ENCODE assay signal across 21 cellular contexts in the genomic region with DNA sequence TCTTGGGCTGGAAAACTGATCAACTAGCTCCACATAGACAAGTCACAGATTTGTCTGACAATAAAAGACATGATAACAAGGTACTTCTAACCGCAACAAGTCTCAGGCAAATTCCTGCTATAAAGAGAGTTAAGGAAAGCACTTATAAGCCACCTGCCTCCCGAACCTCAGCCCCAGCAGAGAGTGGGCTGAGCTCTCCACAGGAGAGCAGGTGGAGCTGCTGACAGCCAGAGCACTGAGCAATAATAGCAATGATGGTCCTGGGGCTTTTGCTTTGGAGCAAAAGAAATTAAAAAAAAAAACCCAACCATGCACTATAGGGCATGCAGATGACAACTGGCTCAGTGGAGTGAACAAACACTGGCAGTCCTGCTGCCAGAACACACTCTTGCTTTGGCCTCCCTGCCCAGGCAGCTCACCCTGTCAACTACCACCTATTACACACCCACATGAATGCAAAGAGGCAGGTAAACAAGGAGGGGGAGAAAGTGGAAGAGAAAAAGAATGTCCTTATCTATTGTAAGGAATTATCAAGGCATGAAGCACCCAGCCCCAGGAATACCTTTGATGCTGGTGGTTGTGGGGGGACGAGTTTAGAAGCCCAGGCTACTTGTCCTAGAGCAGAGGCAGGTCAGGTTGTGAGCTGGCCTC.
DNase-seq lines count a peak whose midpoint lies in the region; ATAC-seq and TF ChIP-seq lines count a peak whose summit lies in the region.
"Had no signal": no experiment of that assay in that cellular context is flagged by ENCODE, and none has a peak within 500 bp of the region (broad histone marks: within the 10 kb centered on the region; RNA-seq: fewer than 3 reads in every experiment).

No MANE protein-coding gene starts in this region.

- H3K27ac ChIP-seq in GM23338 (ENCODE audit: low read depth) (peak overlapping the region; percentile 74), HUES48 (ENCODE audit: low read depth, low read length) (peak overlapping the region; percentile 10)
- H3K27ac ChIP-seq: PC-9, SJSA1 had no signal

- H3K4me1 ChIP-seq in GM23338 (ENCODE audit: insufficient read depth) (peaks cover 18% of the 10 kb centered on the region), HUES48 (ENCODE audit: control insufficient read depth, insufficient read depth, low read length) (peaks cover 22% of the 10 kb centered on the region)
- H3K4me1 ChIP-seq: BE2C, SJSA1 had no signal

- intact Hi-C loops in activated naive CD4-positive, alpha-beta T cell treated with anti-CD3 and anti-CD28 coated beads for 36 hours (cut with micrococcal nuclease): no loop called here

- POLR2A ChIA-PET in WTC11 (lab: Charles Lee): no interaction called here

- H4K20me1 ChIP-seq in GM23338 (replicated peaks; ENCODE audit: insufficient read depth): no peaks in the 10 kb centered on the region

- peaks cover 24% of the 10 kb centered on the region for H3K36me3 Mint-ChIP-seq in GM23338 (ENCODE audit: low read depth)
- peaks cover 13% of the 10 kb centered on the region for H3K36me3 Mint-ChIP-seq in WTC11
- no peaks in the 10 kb centered on the region for H3K36me3 Mint-ChIP-seq in activated naive CD4-positive, alpha-beta T cell treated with anti-CD3 and anti-CD28 coated beads for 36 hours (ENCODE audit: low read depth)
- H3K36me3 Mint-ChIP-seq: CD14-positive monocyte; CD8-positive, alpha-beta memory T cell had no signal

- TF ChIP-seq CTCF in GM23338 (conservative IDR thresholded peaks at IDR 0.05; ENCODE audit: low read depth in 2 of 2) (no peak), WTC11 (IDR thresholded peaks at IDR 0.05) (no peak), GM20000 (IDR thresholded peaks at IDR 0.05; ENCODE audit: extremely low read depth, missing control alignments) (no peak)

- no peak overlapping the region for H3K4me3 ChIP-seq in GM23338
- no peak overlapping the region for H3K4me3 ChIP-seq in HUES48 (ENCODE audit: low read depth, low read length)
- H3K4me3 ChIP-seq: PC-9, SJSA1 had no signal

- H3K9me3 ChIP-seq in HUES48 (ENCODE audit: control insufficient read depth, insufficient read depth, low read length): peaks cover 4% of the 10 kb centered on the region; the same call in 1 of the 2 replicates
- H3K9me3 ChIP-seq: BE2C, SJSA1 had no signal

- CTCF ChIA-PET in WTC11 (lab: Charles Lee): no interaction called here
- CTCF ChIA-PET in activated naive CD4-positive, alpha-beta T cell treated with anti-CD3 and anti-CD28 coated beads for 36 hours (lab: Charles Lee): no interaction called here

- DNase-seq in GM23338 (ENCODE audit: low spot score) (peak; percentile 13), WTC11 (ENCODE audit: low spot score) (no peak), retina (peak; percentile 1), GM20000 (ENCODE audit: low spot score) (no peak), SIG-M5 treated with dmso at 0.1 percent for 504 hours (lab: John Stamatoyannopoulos, UW; ENCODE audit: unreplicated experiment) (no peak)
- DNase-seq in activated naive CD4-positive, alpha-beta T cell treated with anti-CD3 and anti-CD28 coated beads for 36 hours: no peak
- DNase-seq: BE2C; CD8-positive, alpha-beta memory T cell; GOT3; Karpas-422; NCI-H1105; NCI-H146; NCI-H2029; NCI-H2171 treated with DMSO at 0.1 percent for 48 hours; NCI-H446 treated with DMSO at 0.1 percent for 48 hours; PC-9 had no signal

- H3K27me3 Mint-ChIP-seq in GM23338 (ENCODE audit: insufficient read depth, low read depth, poor library complexity) (peaks cover 3% of the 10 kb centered on the region), WTC11 (ENCODE audit: low read depth) (no peaks in the 10 kb centered on the region; the same call in 1 of the 2 replicates)
- H3K27me3 Mint-ChIP-seq in activated naive CD4-positive, alpha-beta T cell treated with anti-CD3 and anti-CD28 coated beads for 36 hours (ENCODE audit: low read depth): peaks cover 2% of the 10 kb centered on the region

- ATAC-seq in GM23338 (peak; percentile 85), WTC11 (peak; percentile 78)
- ATAC-seq: HepG2, Right ventricle myocardium inferior had no signal

- H3K4me1 Mint-ChIP-seq in GM23338 (peaks cover 28% of the 10 kb centered on the region), WTC11 (peaks cover 32% of the 10 kb centered on the region)
- no peaks in the 10 kb centered on the region for H3K4me1 Mint-ChIP-seq in activated naive CD4-positive, alpha-beta T cell treated with anti-CD3 and anti-CD28 coated beads for 36 hours (ENCODE audit: low read depth)
- H3K4me1 Mint-ChIP-seq: CD14-positive monocyte; CD8-positive, alpha-beta memory T cell had no signal

- H3K27me3 ChIP-seq in GM23338 (ENCODE audit: insufficient read depth): no peaks in the 10 kb centered on the region
- H3K27me3 ChIP-seq in HUES48 (ENCODE audit: control insufficient read depth, insufficient read depth, low read length): no peaks in the 10 kb centered on the region
- H3K27me3 ChIP-seq: BE2C, SJSA1 had no signal

- no peaks in the 10 kb centered on the region for H3F3A ChIP-seq in GM23338 (replicated peaks; ENCODE audit: low read depth)

- H3K79me2 ChIP-seq in GM23338 (replicated peaks; ENCODE audit: insufficient read depth): no peaks in the 10 kb centered on the region

- no peak overlapping the region for H2AFZ ChIP-seq in GM23338
- H2AFZ ChIP-seq: PC-9 had no signal

- H3K4me2 ChIP-seq in GM23338: peak overlapping the region; percentile 19
- H3K4me2 ChIP-seq: PC-9 had no signal

- H3K36me3 ChIP-seq in GM23338 (ENCODE audit: insufficient read depth) (no peaks in the 10 kb centered on the region), HUES48 (ENCODE audit: control insufficient read depth, insufficient read depth, low read length) (no peaks in the 10 kb centered on the region)
- H3K36me3 ChIP-seq: BE2C, SJSA1 had no signal

- H3K27ac Mint-ChIP-seq in GM23338: peak overlapping the region; percentile 91
- peak overlapping the region; percentile 84 for H3K27ac Mint-ChIP-seq in WTC11
- no peak overlapping the region for H3K27ac Mint-ChIP-seq in activated naive CD4-positive, alpha-beta T cell treated with anti-CD3 and anti-CD28 coated beads for 36 hours
- H3K27ac Mint-ChIP-seq: CD14-positive monocyte; CD8-positive, alpha-beta memory T cell had no signal

- H3K9me3 Mint-ChIP-seq in GM23338 (no peaks in the 10 kb centered on the region), WTC11 (peaks cover 5% of the 10 kb centered on the region)
- no peaks in the 10 kb centered on the region for H3K9me3 Mint-ChIP-seq in activated naive CD4-positive, alpha-beta T cell treated with anti-CD3 and anti-CD28 coated beads for 36 hours
- H3K9me3 Mint-ChIP-seq: CD8-positive, alpha-beta memory T cell had no signal

- no peaks in the 10 kb centered on the region for H3K9me2 ChIP-seq in GM23338 (ENCODE audit: insufficient read depth)

- H3K4me3 Mint-ChIP-seq in GM23338: peak overlapping the region; percentile 44; the same call in 1 of the 3 replicates
- H3K4me3 Mint-ChIP-seq in WTC11: no peak overlapping the region
- no peak overlapping the region for H3K4me3 Mint-ChIP-seq in activated naive CD4-positive, alpha-beta T cell treated with anti-CD3 and anti-CD28 coated beads for 36 hours
- H3K4me3 Mint-ChIP-seq: CD14-positive monocyte; CD8-positive, alpha-beta memory T cell had no signal

- no peak overlapping the region for H3K9ac ChIP-seq in HUES48 (ENCODE audit: low read depth, low read length)

TF ChIP-seq in GM23338, 12 proteins besides CTCF, POLR2A, EP300 and RAD21 (continues in another document):
- TF ChIP-seq ZNF331 (CRISPR knock-in tag; IDR thresholded peaks at IDR 0.05; ENCODE audit: low read depth): no peak
- no peak for TF ChIP-seq ZNF114 (CRISPR knock-in tag; IDR thresholded peaks at IDR 0.05)
- no peak for TF ChIP-seq POLR2AphosphoS5 (IDR thresholded peaks at IDR 0.05; ENCODE audit: low read depth)
- no peak for TF ChIP-seq EZH2 (IDR thresholded peaks at IDR 0.05; ENCODE audit: low read depth, unreplicated experiment)
- TF ChIP-seq, protein P1, sequence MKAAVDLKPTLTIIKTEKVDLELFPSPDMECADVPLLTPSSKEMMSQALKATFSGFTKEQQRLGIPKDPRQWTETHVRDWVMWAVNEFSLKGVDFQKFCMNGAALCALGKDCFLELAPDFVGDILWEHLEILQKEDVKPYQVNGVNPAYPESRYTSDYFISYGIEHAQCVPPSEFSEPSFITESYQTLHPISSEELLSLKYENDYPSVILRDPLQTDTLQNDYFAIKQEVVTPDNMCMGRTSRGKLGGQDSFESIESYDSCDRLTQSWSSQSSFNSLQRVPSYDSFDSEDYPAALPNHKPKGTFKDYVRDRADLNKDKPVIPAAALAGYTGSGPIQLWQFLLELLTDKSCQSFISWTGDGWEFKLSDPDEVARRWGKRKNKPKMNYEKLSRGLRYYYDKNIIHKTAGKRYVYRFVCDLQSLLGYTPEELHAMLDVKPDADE (IDR thresholded peaks at IDR 0.05): no peak
- TF ChIP-seq CREB1 (CRISPR knock-in tag; IDR thresholded peaks at IDR 0.05; ENCODE audit: low read depth): no peak

TF ChIP-seq in WTC11, 78 proteins besides CTCF, POLR2A, EP300 and RAD21:
- no peak for TF ChIP-seq EMX1 (CRISPR knock-in tag; IDR thresholded peaks at IDR 0.05)
- TF ChIP-seq, protein P2, sequence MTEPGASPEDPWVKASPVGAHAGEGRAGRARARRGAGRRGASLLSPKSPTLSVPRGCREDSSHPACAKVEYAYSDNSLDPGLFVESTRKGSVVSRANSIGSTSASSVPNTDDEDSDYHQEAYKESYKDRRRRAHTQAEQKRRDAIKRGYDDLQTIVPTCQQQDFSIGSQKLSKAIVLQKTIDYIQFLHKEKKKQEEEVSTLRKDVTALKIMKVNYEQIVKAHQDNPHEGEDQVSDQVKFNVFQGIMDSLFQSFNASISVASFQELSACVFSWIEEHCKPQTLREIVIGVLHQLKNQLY (CRISPR knock-in tag; IDR thresholded peaks at IDR 0.05): no peak
- TF ChIP-seq, protein P3, sequence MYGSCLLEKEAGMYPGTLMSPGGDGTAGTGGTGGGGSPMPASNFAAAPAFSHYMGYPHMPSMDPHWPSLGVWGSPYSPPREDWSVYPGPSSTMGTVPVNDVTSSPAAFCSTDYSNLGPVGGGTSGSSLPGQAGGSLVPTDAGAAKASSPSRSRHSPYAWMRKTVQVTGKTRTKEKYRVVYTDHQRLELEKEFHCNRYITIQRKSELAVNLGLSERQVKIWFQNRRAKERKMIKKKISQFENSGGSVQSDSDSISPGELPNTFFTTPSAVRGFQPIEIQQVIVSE (CRISPR knock-in tag; IDR thresholded peaks at IDR 0.05; ENCODE audit: borderline replicate concordance): no peak
- TF ChIP-seq, protein P4, sequence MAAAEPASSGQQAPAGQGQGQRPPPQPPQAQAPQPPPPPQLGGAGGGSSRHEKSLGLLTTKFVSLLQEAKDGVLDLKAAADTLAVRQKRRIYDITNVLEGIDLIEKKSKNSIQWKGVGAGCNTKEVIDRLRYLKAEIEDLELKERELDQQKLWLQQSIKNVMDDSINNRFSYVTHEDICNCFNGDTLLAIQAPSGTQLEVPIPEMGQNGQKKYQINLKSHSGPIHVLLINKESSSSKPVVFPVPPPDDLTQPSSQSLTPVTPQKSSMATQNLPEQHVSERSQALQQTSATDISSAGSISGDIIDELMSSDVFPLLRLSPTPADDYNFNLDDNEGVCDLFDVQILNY (CRISPR knock-in tag; IDR thresholded peaks at IDR 0.05): no peak
- no peak for TF ChIP-seq ETV6 (CRISPR knock-in tag; IDR thresholded peaks at IDR 0.05)
- TF ChIP-seq GABPB1 (CRISPR knock-in tag; IDR thresholded peaks at IDR 0.05): no peak
- no peak for TF ChIP-seq ZNF232 (CRISPR knock-in tag; IDR thresholded peaks at IDR 0.05)
- no peak for TF ChIP-seq JAZF1 (CRISPR knock-in tag; IDR thresholded peaks at IDR 0.05)
- TF ChIP-seq CBFB (CRISPR knock-in tag; IDR thresholded peaks at IDR 0.05; ENCODE audit: low read depth): no peak

Comparison
In these comparisons a context has a peak if more than half of its experiments do, and no peak if none do; other contexts are left out.
1. DNase-seq: peak in GM23338 (single experiment) and retina (single experiment); none in WTC11 (single experiment), GM20000 (single experiment), SIG-M5 treated with dmso at 0.1 percent for 504 hours (single experiment) and activated naive CD4-positive, alpha-beta T cell treated with anti-CD3 and anti-CD28 coated beads for 36 hours (single experiment).